In genomic region chr12:120109570-120110267, GRCh38 we compare ENCODE assay signal across 15 cellular contexts. TPM values are rescaled to one million over a fixed set of nuclear protein-coding genes. Genes with fewer than 3 reads are reported as not detected.
DNase-seq lines count a peak whose midpoint lies in the region; TF ChIP-seq lines count a peak whose summit lies in the region.
"Had no signal": no experiment of that assay in that cellular context is flagged by ENCODE, and none has a peak within 500 bp of the region (broad histone marks: within the 10 kb centered on the region; RNA-seq: fewer than 3 reads in every experiment).

No MANE protein-coding gene starts in this region.

- H3K9me3 Mint-ChIP-seq in activated naive CD8-positive, alpha-beta T cell (ENCODE audit: low read depth): no peaks in the 10 kb centered on the region
- no peaks in the 10 kb centered on the region for H3K9me3 Mint-ChIP-seq in activated naive CD8-positive, alpha-beta T cell treated with anti-CD3 and anti-CD28 coated beads for 36 hours

- H4K20me1 ChIP-seq in SU-DHL-6 (ENCODE audit: low read depth, low read length): peaks cover 7% of the 10 kb centered on the region; the same call in 1 of the 2 replicates

- H3K27me3 ChIP-seq in SU-DHL-6 (ENCODE audit: low read length) (no peaks in the 10 kb centered on the region), iPS-20b (ENCODE audit: insufficient read depth, low read length) (no peaks in the 10 kb centered on the region)
- H3K27me3 ChIP-seq: brain microvascular endothelial cell, gastroesophageal sphincter, thyroid gland had no signal

- peaks cover 54% of the 10 kb centered on the region for H3K4me1 Mint-ChIP-seq in activated naive CD8-positive, alpha-beta T cell (ENCODE audit: low read depth)
- H3K4me1 Mint-ChIP-seq in activated naive CD8-positive, alpha-beta T cell treated with anti-CD3 and anti-CD28 coated beads for 36 hours: peaks cover 38% of the 10 kb centered on the region

- H3K27ac ChIP-seq in SU-DHL-6 (ENCODE audit: low read depth, low read length) (peak overlapping the region; percentile 88), iPS-20b (ENCODE audit: low read length) (no peak overlapping the region)
- H3K27ac ChIP-seq: psoas muscle, thyroid gland had no signal

- no peak overlapping the region for H2AFZ ChIP-seq in SU-DHL-6 (ENCODE audit: low read depth, low read length, severe bottlenecking)

- no peak for DNase-seq in activated naive CD8-positive, alpha-beta T cell treated with anti-CD3 and anti-CD28 coated beads for 36 hours
- no peak for DNase-seq in NCI-H1694 treated with DMSO at 0.1 percent for 48 hours (lab: John Stamatoyannopoulos, UW)
- DNase-seq in NCI-H2171 (lab: John Stamatoyannopoulos, UW): no peak
- DNase-seq in NCI-H524 (lab: John Stamatoyannopoulos, UW): no peak
- DNase-seq in central memory CD4-positive, alpha-beta T cell: no peak
- DNase-seq: activated gamma-delta T cell, brain microvascular endothelial cell, NCI-H1417, NCI-H524 treated with DMSO at 0.1 percent for 48 hours, psoas muscle, thyroid gland had no signal

- peaks cover 6% of the 10 kb centered on the region; the same call in 1 of the 2 replicates for H3K4me1 ChIP-seq in iPS-20b (ENCODE audit: insufficient read depth, low read length)
- H3K4me1 ChIP-seq: thyroid gland had no signal

- H3K9me3 ChIP-seq in SU-DHL-6 (ENCODE audit: insufficient read depth, low read length) (no peaks in the 10 kb centered on the region), iPS-20b (ENCODE audit: insufficient read depth, low read depth, low read length) (no peaks in the 10 kb centered on the region)
- H3K9me3 ChIP-seq: gastroesophageal sphincter, psoas muscle, thyroid gland had no signal

- peaks cover 10% of the 10 kb centered on the region for H3K36me3 Mint-ChIP-seq in activated naive CD8-positive, alpha-beta T cell
- peaks cover 24% of the 10 kb centered on the region for H3K36me3 Mint-ChIP-seq in activated naive CD8-positive, alpha-beta T cell treated with anti-CD3 and anti-CD28 coated beads for 36 hours

- no peaks in the 10 kb centered on the region for H3K9me2 ChIP-seq in SU-DHL-6 (replicated peaks; ENCODE audit: insufficient read depth, low read length)

- H3K9ac ChIP-seq in SU-DHL-6 (ENCODE audit: low read length): peak overlapping the region; percentile 56
- H3K9ac ChIP-seq in iPS-20b (ENCODE audit: low read depth, low read length): peak overlapping the region; percentile 39; the same call in 1 of the 2 replicates

- H3K36me3 ChIP-seq in SU-DHL-6 (ENCODE audit: low read length): no peaks in the 10 kb centered on the region
- H3K36me3 ChIP-seq in iPS-20b (ENCODE audit: insufficient read depth, low read depth, low read length): peaks cover 10% of the 10 kb centered on the region; the same call in 1 of the 2 replicates
- H3K36me3 ChIP-seq: thyroid gland had no signal

- H3K4me3 Mint-ChIP-seq in activated naive CD8-positive, alpha-beta T cell: peak overlapping the region; percentile 75
- H3K4me3 Mint-ChIP-seq in activated naive CD8-positive, alpha-beta T cell treated with anti-CD3 and anti-CD28 coated beads for 36 hours: no peak overlapping the region

- no peak for TF ChIP-seq CTCF in SU-DHL-6 (IDR thresholded peaks at IDR 0.05; ENCODE audit: insufficient read depth, low read length, poor library complexity, severe bottlenecking)

- H3K79me2 ChIP-seq in SU-DHL-6 (ENCODE audit: insufficient read depth, low read length): peaks cover 99% of the 10 kb centered on the region

- peaks cover 14% of the 10 kb centered on the region for H3F3A ChIP-seq in SU-DHL-6 (ENCODE audit: insufficient read depth)

- no peak overlapping the region for H3K27ac Mint-ChIP-seq in activated naive CD8-positive, alpha-beta T cell
- no peak overlapping the region for H3K27ac Mint-ChIP-seq in activated naive CD8-positive, alpha-beta T cell treated with anti-CD3 and anti-CD28 coated beads for 36 hours

- peak overlapping the region; percentile 63 for H3K4me2 ChIP-seq in SU-DHL-6 (ENCODE audit: low read depth, low read length, poor library complexity, severe bottlenecking)

- no peaks in the 10 kb centered on the region for H3K27me3 Mint-ChIP-seq in activated naive CD8-positive, alpha-beta T cell
- H3K27me3 Mint-ChIP-seq in activated naive CD8-positive, alpha-beta T cell treated with anti-CD3 and anti-CD28 coated beads for 36 hours: no peaks in the 10 kb centered on the region

- H3K4me3 ChIP-seq in SU-DHL-6 (ENCODE audit: insufficient read depth, low read length, poor library complexity, severe bottlenecking): no peak overlapping the region
- no peak overlapping the region for H3K4me3 ChIP-seq in iPS-20b (ENCODE audit: low read length)
- H3K4me3 ChIP-seq: gastroesophageal sphincter, psoas muscle, thyroid gland had no signal

RNA-seq across cellular contexts. Expression of gene RAB35, which starts 6.8 kb away (rescaled TPM):
- 10 to 100 TPM; 53.8 to 54.3 TPM for total RNA-seq in activated naive CD8-positive, alpha-beta T cell treated with anti-CD3 and anti-CD28 coated beads for 36 hours
